In the genomic region with DNA sequence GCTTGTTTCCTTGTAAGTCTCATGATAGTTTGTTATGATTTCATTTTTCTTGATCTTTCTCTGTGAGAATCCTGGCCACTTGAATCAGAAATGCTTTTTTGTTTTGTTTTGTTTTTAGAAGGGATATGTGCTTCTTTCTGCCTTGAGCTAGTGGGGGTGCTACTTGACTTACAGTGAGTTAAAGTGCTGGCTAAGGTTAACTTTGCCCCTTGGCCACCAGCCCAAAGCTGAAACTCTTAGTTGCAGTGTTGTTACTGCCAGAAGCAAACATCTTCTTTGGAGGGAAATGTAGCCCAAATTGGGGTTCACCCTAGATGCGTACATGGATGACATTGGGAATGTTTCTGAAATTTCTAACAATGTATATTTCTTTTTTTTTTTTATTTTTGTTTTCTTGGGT, we compare ENCODE assay signal across 30 cellular contexts.
"Had no signal": no experiment of that assay in that cellular context is flagged by ENCODE, and none has a peak within 500 bp of the region (broad histone marks: within the 10 kb centered on the region; RNA-seq: fewer than 3 reads in every experiment).

No MANE protein-coding gene starts in this region.

- DNase-seq: naive thymus-derived CD4-positive, alpha-beta T cell; natural killer cell; occipital lobe; ovary; psoas muscle; right cardiac atrium; spleen; stimulated activated CD4-positive, alpha-beta T cell treated with anti-CD3 and anti-CD28 coated beads, Interleukin-12 subunit alpha, Interleukin-12 subunit beta, amount 100 ng/mL, for 4 hours; stimulated activated CD4-positive, alpha-beta T cell treated with anti-CD3 and anti-CD28 coated beads, Interleukin-1b, Interleukin-23, amount 100 ng/mL, for 48 hours; stimulated activated CD4-positive, alpha-beta T cell treated with anti-CD3 and anti-CD28 coated beads, Interleukin-4, amount 100 ng/mL, for 1 hour; stimulated activated CD4-positive, alpha-beta T cell treated with anti-CD3 and anti-CD28 coated beads, Interleukin-4, amount 100 ng/mL, for 4 hours; stimulated activated CD8-positive, alpha-beta memory T cell treated with anti-CD3 and anti-CD28 coated beads, Interleukin-4, amount 100 ng/mL, for 48 hours; stimulated activated naive CD4-positive, alpha-beta T cell; stimulated activated naive CD8-positive, alpha-beta T cell treated with anti-CD3 and anti-CD28 coated beads, Interleukin-15, amount 100 ng/mL, for 72 hours; stimulated activated naive CD8-positive, alpha-beta T cell treated with anti-CD3 and anti-CD28 coated beads, Interleukin-15, Interleukin-2, amounts not matched to agents 100 U/mL and 50 U/mL, for 24 hours; substantia nigra; testis; tibial artery; transverse colon; upper lobe of right lung; uterus had no signal

- H3K9me3 Mint-ChIP-seq: naive thymus-derived CD4-positive, alpha-beta T cell; natural killer cell; nephron; stimulated activated memory B cell treated with anti-CD40 and anti-IgM and Interleukin-4, amounts not matched to agents 10 μg/mL and 1 μg/mL and 100 μg/mL, for 72 hours; stimulated activated naive CD8-positive, alpha-beta T cell treated with anti-CD3 and anti-CD28 coated beads, Interleukin-15, amount 100 ng/mL, for 72 hours had no signal

- H3K36me3 Mint-ChIP-seq: natural killer cell had no signal

- H3K4me1 ChIP-seq: parathyroid adenoma, psoas muscle, spleen, suprapubic skin, testis, transverse colon, upper lobe of right lung, uterus had no signal

- H3K9ac ChIP-seq: neural progenitor cell, parathyroid adenoma had no signal

- H3K27me3 Mint-ChIP-seq: naive thymus-derived CD4-positive, alpha-beta T cell; progenitor cell of endocrine pancreas; stimulated activated memory B cell treated with anti-CD40 and anti-IgM and Interleukin-4, amounts not matched to agents 10 μg/mL and 1 μg/mL and 100 μg/mL, for 72 hours; stimulated activated naive CD8-positive, alpha-beta T cell treated with anti-CD3 and anti-CD28 coated beads, Interleukin-15, amount 100 ng/mL, for 72 hours; type B pancreatic cell had no signal

- H3K4me3 Mint-ChIP-seq: naive thymus-derived CD4-positive, alpha-beta T cell; natural killer cell; nephron; neural progenitor cell; stimulated activated memory B cell treated with anti-CD40 and anti-IgM and Interleukin-4, amounts not matched to agents 10 μg/mL and 1 μg/mL and 100 μg/mL, for 72 hours; stimulated activated naive CD8-positive, alpha-beta T cell treated with anti-CD3 and anti-CD28 coated beads, Interleukin-15, amount 100 ng/mL, for 72 hours; type B pancreatic cell had no signal

- H3K27ac Mint-ChIP-seq: naive thymus-derived CD4-positive, alpha-beta T cell; natural killer cell; nephron; neural progenitor cell; progenitor cell of endocrine pancreas; stimulated activated memory B cell treated with anti-CD40 and anti-IgM and Interleukin-4, amounts not matched to agents 10 μg/mL and 1 μg/mL and 100 μg/mL, for 72 hours; stimulated activated naive CD8-positive, alpha-beta T cell treated with anti-CD3 and anti-CD28 coated beads, Interleukin-15, amount 100 ng/mL, for 72 hours; type B pancreatic cell had no signal

- H3K9me3 ChIP-seq: ovary, psoas muscle, spleen, suprapubic skin, testis, tibial artery, transverse colon, upper lobe of right lung, uterus had no signal

- H3K4me1 Mint-ChIP-seq: naive thymus-derived CD4-positive, alpha-beta T cell; natural killer cell; nephron; neural progenitor cell; stimulated activated memory B cell treated with anti-CD40 and anti-IgM and Interleukin-4, amounts not matched to agents 10 μg/mL and 1 μg/mL and 100 μg/mL, for 72 hours; stimulated activated naive CD8-positive, alpha-beta T cell treated with anti-CD3 and anti-CD28 coated beads, Interleukin-15, amount 100 ng/mL, for 72 hours had no signal

- H3K27me3 ChIP-seq: neural progenitor cell, ovary, spleen, suprapubic skin, testis, tibial artery, transverse colon, upper lobe of right lung, uterus had no signal

- ATAC-seq: naive thymus-derived CD4-positive, alpha-beta T cell; natural killer cell; psoas muscle; right cardiac atrium; sciatic nerve; stimulated activated memory B cell treated with anti-CD40 and anti-IgM and Interleukin-4, amounts not matched to agents 10 μg/mL and 1 μg/mL and 100 μg/mL, for 72 hours; stimulated activated naive CD8-positive, alpha-beta T cell treated with anti-CD3 and anti-CD28 coated beads, Interleukin-15, amount 100 ng/mL, for 72 hours; stimulated activated naive CD8-positive, alpha-beta T cell treated with anti-CD3 and anti-CD28 coated beads, Interleukin-15, Interleukin-2, amounts not matched to agents 100 U/mL and 50 U/mL, for 24 hours; upper lobe of right lung had no signal

- H3K79me2 ChIP-seq: parathyroid adenoma had no signal

- H2AFZ ChIP-seq: neural progenitor cell, parathyroid adenoma had no signal

- H3K36me3 ChIP-seq: neural progenitor cell, ovary, suprapubic skin, tibial artery, transverse colon, upper lobe of right lung, uterus had no signal

- H3K4me3 ChIP-seq: neural progenitor cell, ovary, psoas muscle, skin epidermis, spleen, suprapubic skin, testis, tibial artery, transverse colon, upper lobe of right lung, uterus had no signal

- H3K27ac ChIP-seq: neural progenitor cell, ovary, parathyroid adenoma, psoas muscle, skin epidermis, spleen, suprapubic skin, testis, tibial artery, transverse colon, upper lobe of right lung, uterus had no signal
